21 cellular contexts compared by ENCODE assay signal in the genomic region with DNA sequence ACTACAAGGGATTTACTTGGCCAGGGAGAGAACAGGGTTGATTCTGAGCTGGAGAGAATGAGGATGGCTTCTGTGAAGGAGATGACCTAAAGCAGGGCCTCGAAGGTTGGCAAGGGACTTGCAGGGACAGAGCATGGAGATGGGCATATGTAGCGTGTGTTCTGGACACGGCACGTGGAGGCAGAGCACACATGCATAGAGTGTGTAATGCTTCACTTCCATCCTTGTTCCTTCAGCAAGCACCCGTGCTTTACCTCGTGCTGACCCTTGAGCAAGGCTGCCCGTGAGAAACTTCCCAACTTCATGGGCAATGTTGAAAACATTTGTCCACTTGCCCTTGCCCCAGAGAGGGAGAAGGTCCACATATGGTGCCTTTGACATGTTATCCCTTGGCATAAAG.
"Had no signal": no experiment of that assay in that cellular context is flagged by ENCODE, and none has a peak within 500 bp of the region (broad histone marks: within the 10 kb centered on the region; RNA-seq: fewer than 3 reads in every experiment).

No MANE protein-coding gene starts in this region.

- H3K9me3 Mint-ChIP-seq: nephron had no signal

- H3K36me3 Mint-ChIP-seq: activated naive CD4-positive, alpha-beta T cell treated with anti-CD3 and anti-CD28 coated beads, Interleukin-2, amount 50 U/mL, for 72 hours had no signal

- H3K4me2 ChIP-seq: SK-N-SH had no signal

- H3K27me3 ChIP-seq: body of pancreas, spleen, stomach had no signal

- H3K9me3 ChIP-seq: body of pancreas, SK-N-SH, spleen, stomach, thoracic aorta had no signal

- H3K9ac ChIP-seq: SK-N-SH had no signal

- H3K4me3 Mint-ChIP-seq: activated CD8-positive, alpha-beta T cell treated with anti-CD3 and anti-CD28 coated beads, Interleukin-2, amount 10 ng/mL, durations not matched to agents 7 days and 5 days; nephron had no signal

- DNase-seq: activated CD4-positive, alpha-beta T cell treated with anti-CD3 and anti-CD28 coated beads for 48 hours; activated CD8-positive, alpha-beta memory T cell treated with anti-CD3 and anti-CD28 coated beads, Interleukin-2, amount 50 U/mL, for 4 hours; activated CD8-positive, alpha-beta T cell treated with anti-CD3 and anti-CD28 coated beads, Interleukin-2, amount 10 ng/mL, durations not matched to agents 7 days and 5 days; activated gamma-delta T cell; activated T-cell treated with anti-CD3 and anti-CD28 coated beads, Interleukin-2, amount 50 U/mL, for 48 hours; body of pancreas; cerebellar nuclear complex; effector memory CD4-positive, alpha-beta T cell; islet precursor cell; mesendoderm; SK-N-SH; spleen; stomach; T-helper 1 cell; T1000 had no signal

- H3K27ac ChIP-seq: thoracic aorta had no signal

- ATAC-seq: activated CD8-positive, alpha-beta T cell treated with anti-CD3 and anti-CD28 coated beads, Interleukin-2, amount 10 ng/mL, durations not matched to agents 7 days and 5 days; activated naive CD4-positive, alpha-beta T cell treated with anti-CD3 and anti-CD28 coated beads, Interleukin-2, amount 50 U/mL, for 72 hours; body of pancreas; sciatic nerve had no signal

- H3K36me3 ChIP-seq: spleen, stomach, thoracic aorta had no signal

- H3K27ac Mint-ChIP-seq: activated CD8-positive, alpha-beta T cell treated with anti-CD3 and anti-CD28 coated beads, Interleukin-2, amount 10 ng/mL, durations not matched to agents 7 days and 5 days; activated naive CD4-positive, alpha-beta T cell treated with anti-CD3 and anti-CD28 coated beads, Interleukin-2, amount 50 U/mL, for 72 hours; progenitor cell of endocrine pancreas had no signal

- H3K4me3 ChIP-seq: body of pancreas, spleen, stomach, thoracic aorta had no signal

- FAIRE-seq: frontal cortex had no signal
